Comparison of ENCODE assay signal across 27 cellular contexts in the genomic region with DNA sequence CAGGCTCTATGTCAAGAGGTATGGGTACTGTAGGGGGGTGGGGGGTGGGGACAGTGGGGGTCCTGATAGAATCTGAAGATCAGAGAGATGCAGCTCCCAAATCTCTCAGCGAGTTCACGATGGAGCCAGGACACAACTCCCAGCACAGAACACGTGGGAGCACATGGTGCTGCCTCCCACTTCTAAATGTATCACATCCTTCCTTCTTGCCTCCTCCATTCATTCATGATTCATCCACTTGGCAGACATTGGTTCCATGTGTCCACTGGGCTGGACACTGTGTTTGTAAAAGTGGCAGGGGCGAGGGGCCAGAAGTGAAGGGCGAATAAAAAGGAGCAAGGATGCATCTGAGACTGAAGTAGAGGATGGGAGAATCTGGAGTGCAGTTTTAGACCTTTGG. TPM values are rescaled to one million over a fixed set of nuclear protein-coding genes. Genes with fewer than 3 reads are reported as not detected.
"Had no signal": no experiment of that assay in that cellular context is flagged by ENCODE, and none has a peak within 500 bp of the region (broad histone marks: within the 10 kb centered on the region; RNA-seq: fewer than 3 reads in every experiment).

No MANE protein-coding gene starts in this region.

- H3K9me3 Mint-ChIP-seq: activated naive CD4-positive, alpha-beta T cell treated with anti-CD3 and anti-CD28 coated beads for 36 hours; activated T-helper 17 cell treated with anti-CD3 and anti-CD28 coated beads, Interleukin-2, amount 50 U/mL, for 72 hours; T-helper 1 cell treated with Interleukin-12 subunit alpha and Interleukin-12 subunit beta and Interleukin-4 antibody, amounts not matched to agents 30 μg/mL and 1 μg/mL, for 36 hours had no signal

- H3K9ac ChIP-seq: SK-N-SH had no signal

- H3K4me3 Mint-ChIP-seq: activated naive CD4-positive, alpha-beta T cell treated with anti-CD3 and anti-CD28 coated beads for 36 hours; activated naive CD8-positive, alpha-beta T cell; activated T-helper 17 cell treated with anti-CD3 and anti-CD28 coated beads, Interleukin-2, amount 50 U/mL, for 72 hours; T-helper 1 cell treated with Interleukin-12 subunit alpha and Interleukin-12 subunit beta and Interleukin-4 antibody, amounts not matched to agents 30 μg/mL and 1 μg/mL, for 36 hours had no signal

- H3K4me3 ChIP-seq: SJCRH30 had no signal

- H3K4me2 ChIP-seq: SK-N-SH had no signal

- H3K36me3 Mint-ChIP-seq: activated naive CD8-positive, alpha-beta T cell had no signal

- ATAC-seq: activated CD4-positive, CD25-positive, alpha-beta regulatory T cell treated with anti-CD3 and anti-CD28 coated beads, Interleukin-2, amount 50 U/mL, for 24 hours; activated T-helper 17 cell treated with anti-CD3 and anti-CD28 coated beads, Interleukin-2, amount 50 U/mL, for 72 hours; Panc1 had no signal

- H3K4me1 Mint-ChIP-seq: activated T-helper 17 cell treated with anti-CD3 and anti-CD28 coated beads, Interleukin-2, amount 50 U/mL, for 72 hours had no signal

- H3K36me3 ChIP-seq: SJCRH30 had no signal

- H3K27me3 Mint-ChIP-seq: activated naive CD8-positive, alpha-beta T cell; activated T-helper 17 cell treated with anti-CD3 and anti-CD28 coated beads, Interleukin-2, amount 50 U/mL, for 72 hours had no signal

- H3K27ac Mint-ChIP-seq: activated naive CD4-positive, alpha-beta T cell treated with anti-CD3 and anti-CD28 coated beads for 36 hours; activated naive CD8-positive, alpha-beta T cell; activated T-helper 17 cell treated with anti-CD3 and anti-CD28 coated beads, Interleukin-2, amount 50 U/mL, for 72 hours; T-helper 1 cell treated with Interleukin-12 subunit alpha and Interleukin-12 subunit beta and Interleukin-4 antibody, amounts not matched to agents 30 μg/mL and 1 μg/mL, for 36 hours had no signal

- H3K27ac ChIP-seq: RWPE1, SJCRH30 had no signal

- H3K9me3 ChIP-seq: SJCRH30, SK-N-SH had no signal

- DNase-seq: activated CD4-positive, alpha-beta T cell treated with anti-CD3 and anti-CD28 coated beads for 48 hours; activated CD4-positive, alpha-beta T cell treated with anti-CD3 and anti-CD28 coated beads, Interleukin-2, amount 50 U/mL, for 48 hours; activated CD8-positive, alpha-beta memory T cell treated with anti-CD3 and anti-CD28 coated beads for 24 hours; activated gamma-delta T cell; activated naive CD4-positive, alpha-beta T cell treated with anti-CD3 and anti-CD28 coated beads for 36 hours; activated T-cell treated with anti-CD3 and anti-CD28 coated beads, Interleukin-2, amount 50 U/mL, for 48 hours; cerebellar nuclear complex; Kasumi-1; KBM-7; NCI-H1092; NCI-H1417; NCI-H1930; NCI-H345; NCI-H510A; NCI-H526 treated with DMSO at 0.1 percent for 48 hours; NK-92 treated with Interleukin-12 subunit alpha and Interleukin-12 subunit beta, amount 100 ng/mL, for 24 hours; OCI-M1; Right ventricle myocardium superior; SJCRH30; SK-N-SH; SW 1271 had no signal

- H3K27me3 ChIP-seq: SJCRH30 had no signal

RNA-seq across cellular contexts. Expression of gene SH3TC2, which starts 33.9 kb away (rescaled TPM):
- total RNA-seq: activated naive CD4-positive, alpha-beta T cell treated with anti-CD3 and anti-CD28 coated beads for 36 hours; activated T-helper 17 cell treated with anti-CD3 and anti-CD28 coated beads, Interleukin-2, amount 50 U/mL, for 72 hours had no signal
